ENCODE assay signal across 9 cellular contexts in the genomic region with DNA sequence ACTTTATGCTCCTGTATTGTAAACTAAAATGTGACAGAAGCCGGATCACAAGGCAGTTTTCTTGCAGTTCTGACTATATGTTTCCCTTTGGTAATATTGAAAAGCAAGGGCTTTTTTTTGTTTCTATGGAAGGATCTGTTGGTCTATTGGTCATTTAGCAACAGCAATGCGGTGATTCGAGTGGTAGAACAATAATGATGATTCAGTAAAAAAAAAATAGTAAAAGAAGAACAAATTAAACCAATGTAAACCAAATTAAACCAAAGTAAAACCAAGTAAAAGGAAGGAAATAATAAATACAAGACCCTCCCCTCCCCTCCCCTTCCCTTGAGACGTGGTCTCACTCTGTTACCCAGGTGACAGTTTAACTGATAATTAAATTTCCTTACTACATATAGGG.
"Had no signal": no experiment of that assay in that cellular context is flagged by ENCODE, and none has a peak within 500 bp of the region (broad histone marks: within the 10 kb centered on the region; RNA-seq: fewer than 3 reads in every experiment).

No MANE protein-coding gene starts in this region.

- H3K4me3 ChIP-seq: HAP-1 had no signal

- H3K4me2 ChIP-seq: KMS-11 had no signal

- H3K27ac Mint-ChIP-seq: HFFc6 had no signal

- H3K4me3 Mint-ChIP-seq: HFFc6 had no signal

- H3K9ac ChIP-seq: KMS-11 had no signal

- H3K27ac ChIP-seq: KMS-11 had no signal

- DNase-seq: GOT3, H7, HFFc6, Karpas-422, KBM-7 had no signal

- H3K9me3 Mint-ChIP-seq: HFFc6 had no signal

- ATAC-seq: HCT116 had no signal

- H3K9me3 ChIP-seq: HAP-1 had no signal

- FAIRE-seq: HTR-8/SVneo had no signal
